ENCODE assay signal across 31 cellular contexts in genomic region chr9:76138360-76138759, GRCh38.
"Had no signal": no experiment of that assay in that cellular context is flagged by ENCODE, and none has a peak within 500 bp of the region (broad histone marks: within the 10 kb centered on the region; RNA-seq: fewer than 3 reads in every experiment).

No MANE protein-coding gene starts in this region.

- H3K4me1 Mint-ChIP-seq: activated B cell treated with CpG ODN at 0.5 μM for 24 hours; activated naive CD4-positive, alpha-beta T cell treated with anti-CD3 and anti-CD28 coated beads, Interleukin-2, amount 10 ng/mL, durations not matched to agents 7 days and 5 days; brain; T-helper 17 cell had no signal

- H3K36me3 ChIP-seq: ascending aorta, breast epithelium, cardiac muscle cell, colonic mucosa, esophagus squamous epithelium, WERI-Rb-1 had no signal

- H3K36me3 Mint-ChIP-seq: activated CD4-positive, alpha-beta memory T cell treated with anti-CD3 and anti-CD28 coated beads for 36 hours; activated CD8-positive, alpha-beta memory T cell treated with anti-CD3 and anti-CD28 coated beads, Interleukin-2, amount 10 ng/mL, durations not matched to agents 7 days and 5 days; activated naive CD4-positive, alpha-beta T cell treated with anti-CD3 and anti-CD28 coated beads, Interleukin-2, amount 10 ng/mL, durations not matched to agents 7 days and 5 days; activated naive CD8-positive, alpha-beta T cell treated with anti-CD3 and anti-CD28 coated beads, Interleukin-2, amount 10 ng/mL, durations not matched to agents 7 days and 5 days; brain had no signal

- H3K4me3 Mint-ChIP-seq: activated B cell treated with CpG ODN at 0.5 μM for 24 hours; activated CD4-positive, alpha-beta memory T cell treated with anti-CD3 and anti-CD28 coated beads for 36 hours; activated CD8-positive, alpha-beta memory T cell treated with anti-CD3 and anti-CD28 coated beads, Interleukin-2, amount 10 ng/mL, durations not matched to agents 7 days and 5 days; activated CD8-positive, alpha-beta T cell treated with anti-CD3 and anti-CD28 coated beads, Interleukin-2, amount 10 ng/mL, durations not matched to agents 7 days and 5 days; activated naive CD4-positive, alpha-beta T cell treated with anti-CD3 and anti-CD28 coated beads, Interleukin-2, amount 10 ng/mL, durations not matched to agents 7 days and 5 days; activated naive CD8-positive, alpha-beta T cell treated with anti-CD3 and anti-CD28 coated beads, Interleukin-2, amount 10 ng/mL, durations not matched to agents 7 days and 5 days; activated T-helper 1 cell treated with anti-CD3 and anti-CD28 coated beads, Interleukin-12 subunit alpha, Interleukin-12 subunit beta, Interleukin-2, Interleukin-4 antibody, amounts not matched to agents 30 ng/mL and 10 ng/mL and 1 ng/mL, durations not matched to agents 14 hours and 24 hours and 36 hours; brain; T-helper 17 cell; T-helper 2 cell treated with Interferon-gamma antibody and Interleukin-4, amounts not matched to agents 5 μg/mL and 100 μg/mL, for 36 hours had no signal

- ATAC-seq: activated CD4-positive, CD25-positive, alpha-beta regulatory T cell treated with anti-CD3 and anti-CD28 coated beads, Interleukin-2, amount 50 U/mL, for 24 hours; activated CD8-positive, alpha-beta memory T cell treated with anti-CD3 and anti-CD28 coated beads, Interleukin-2, amount 10 ng/mL, durations not matched to agents 7 days and 5 days; activated CD8-positive, alpha-beta T cell treated with anti-CD3 and anti-CD28 coated beads, Interleukin-2, amount 10 ng/mL, durations not matched to agents 7 days and 5 days; activated naive CD4-positive, alpha-beta T cell treated with anti-CD3 and anti-CD28 coated beads, Interleukin-2, amount 50 U/mL, for 72 hours; T-helper 17 cell had no signal

- H3K27ac ChIP-seq: ascending aorta, breast epithelium, cardiac muscle cell, colonic mucosa, epithelial cell of prostate, esophagus squamous epithelium, WERI-Rb-1 had no signal

- H3K27me3 Mint-ChIP-seq: activated CD4-positive, alpha-beta memory T cell treated with anti-CD3 and anti-CD28 coated beads for 36 hours; activated CD8-positive, alpha-beta memory T cell treated with anti-CD3 and anti-CD28 coated beads, Interleukin-2, amount 10 ng/mL, durations not matched to agents 7 days and 5 days; activated naive CD4-positive, alpha-beta T cell treated with anti-CD3 and anti-CD28 coated beads, Interleukin-2, amount 10 ng/mL, durations not matched to agents 7 days and 5 days; activated naive CD8-positive, alpha-beta T cell treated with anti-CD3 and anti-CD28 coated beads, Interleukin-2, amount 10 ng/mL, durations not matched to agents 7 days and 5 days; brain; T-helper 17 cell had no signal

- H3K4me1 ChIP-seq: ascending aorta, breast epithelium, colonic mucosa had no signal

- DNase-seq: activated B cell treated with CpG ODN at 0.5 μM for 24 hours; activated CD4-positive, alpha-beta memory T cell treated with anti-CD3 and anti-CD28 coated beads for 36 hours; activated CD4-positive, alpha-beta T cell treated with anti-CD3 and anti-CD28 coated beads for 48 hours; activated CD8-positive, alpha-beta memory T cell treated with anti-CD3 and anti-CD28 coated beads, Interleukin-2, amount 10 ng/mL, durations not matched to agents 7 days and 5 days; activated CD8-positive, alpha-beta memory T cell treated with anti-CD3 and anti-CD28 coated beads, Interleukin-2, amount 50 U/mL, for 4 hours; activated CD8-positive, alpha-beta T cell treated with anti-CD3 and anti-CD28 coated beads, Interleukin-2, amount 10 ng/mL, durations not matched to agents 7 days and 5 days; activated effector memory CD4-positive, alpha-beta T cell treated with anti-CD3 and anti-CD28 coated beads, Interleukin-2, amount 50 U/mL, for 16 hours; activated naive CD4-positive, alpha-beta T cell treated with anti-CD3 and anti-CD28 coated beads, Interleukin-2, amount 10 ng/mL, durations not matched to agents 7 days and 5 days; activated naive CD8-positive, alpha-beta T cell treated with anti-CD3 and anti-CD28 coated beads, Interleukin-2, amount 10 ng/mL, durations not matched to agents 7 days and 5 days; activated T-cell treated with anti-CD3 and anti-CD28 coated beads, Interleukin-2, amount 50 U/mL, for 1 hour; activated T-cell treated with anti-CD3 and anti-CD28 coated beads, Interleukin-2, amount 50 U/mL, for 48 hours; central memory CD4-positive, alpha-beta T cell; cerebellar nuclear complex; colonic mucosa; effector CD8-positive, alpha-beta T cell; esophagus squamous epithelium; head of caudate nucleus; T-helper 1 cell; T-helper 17 cell; T1000; WERI-Rb-1 had no signal

- H3K9me3 Mint-ChIP-seq: activated B cell treated with CpG ODN at 0.5 μM for 24 hours; activated CD4-positive, alpha-beta memory T cell treated with anti-CD3 and anti-CD28 coated beads for 36 hours; activated naive CD4-positive, alpha-beta T cell treated with anti-CD3 and anti-CD28 coated beads, Interleukin-2, amount 10 ng/mL, durations not matched to agents 7 days and 5 days; activated naive CD4-positive, alpha-beta T cell treated with anti-CD3 and anti-CD28 coated beads, Interleukin-2, amount 50 U/mL, for 72 hours; activated naive CD8-positive, alpha-beta T cell treated with anti-CD3 and anti-CD28 coated beads, Interleukin-2, amount 10 ng/mL, durations not matched to agents 7 days and 5 days; activated T-helper 1 cell treated with anti-CD3 and anti-CD28 coated beads, Interleukin-12 subunit alpha, Interleukin-12 subunit beta, Interleukin-2, Interleukin-4 antibody, amounts not matched to agents 30 ng/mL and 10 ng/mL and 1 ng/mL, durations not matched to agents 14 hours and 24 hours and 36 hours; activated T-helper 2 cell treated with anti-CD3 and anti-CD28 coated beads, Interferon-gamma antibody, Interleukin-2, Interleukin-4, amounts not matched to agents 10 μg/mL and 5 μg/mL and 100 μg/mL, durations not matched to agents 14 hours and 24 hours and 36 hours; brain; T-helper 2 cell treated with Interferon-gamma antibody and Interleukin-4, amounts not matched to agents 5 μg/mL and 100 μg/mL, for 36 hours had no signal

- H3K27ac Mint-ChIP-seq: activated B cell treated with CpG ODN at 0.5 μM for 24 hours; activated CD4-positive, alpha-beta memory T cell treated with anti-CD3 and anti-CD28 coated beads for 36 hours; activated CD8-positive, alpha-beta memory T cell treated with anti-CD3 and anti-CD28 coated beads, Interleukin-2, amount 10 ng/mL, durations not matched to agents 7 days and 5 days; activated CD8-positive, alpha-beta T cell treated with anti-CD3 and anti-CD28 coated beads, Interleukin-2, amount 10 ng/mL, durations not matched to agents 7 days and 5 days; activated naive CD4-positive, alpha-beta T cell treated with anti-CD3 and anti-CD28 coated beads, Interleukin-2, amount 10 ng/mL, durations not matched to agents 7 days and 5 days; activated naive CD4-positive, alpha-beta T cell treated with anti-CD3 and anti-CD28 coated beads, Interleukin-2, amount 50 U/mL, for 72 hours; activated naive CD8-positive, alpha-beta T cell treated with anti-CD3 and anti-CD28 coated beads, Interleukin-2, amount 10 ng/mL, durations not matched to agents 7 days and 5 days; activated T-helper 1 cell treated with anti-CD3 and anti-CD28 coated beads, Interleukin-12 subunit alpha, Interleukin-12 subunit beta, Interleukin-2, Interleukin-4 antibody, amounts not matched to agents 30 ng/mL and 10 ng/mL and 1 ng/mL, durations not matched to agents 14 hours and 24 hours and 36 hours; activated T-helper 2 cell treated with anti-CD3 and anti-CD28 coated beads, Interferon-gamma antibody, Interleukin-2, Interleukin-4, amounts not matched to agents 10 μg/mL and 5 μg/mL and 100 μg/mL, durations not matched to agents 14 hours and 24 hours and 36 hours; brain; T-helper 17 cell; T-helper 2 cell treated with Interferon-gamma antibody and Interleukin-4, amounts not matched to agents 5 μg/mL and 100 μg/mL, for 36 hours had no signal

- H3K27me3 ChIP-seq: ascending aorta, breast epithelium, cardiac muscle cell, colonic mucosa, esophagus squamous epithelium had no signal

- H3K4me3 ChIP-seq: ascending aorta, breast epithelium, cardiac muscle cell, colonic mucosa, esophagus squamous epithelium had no signal

- H3K9me3 ChIP-seq: ascending aorta, breast epithelium, colonic mucosa, esophagus squamous epithelium had no signal
